ENCODE assay signal across 7 cellular contexts in the genomic region with DNA sequence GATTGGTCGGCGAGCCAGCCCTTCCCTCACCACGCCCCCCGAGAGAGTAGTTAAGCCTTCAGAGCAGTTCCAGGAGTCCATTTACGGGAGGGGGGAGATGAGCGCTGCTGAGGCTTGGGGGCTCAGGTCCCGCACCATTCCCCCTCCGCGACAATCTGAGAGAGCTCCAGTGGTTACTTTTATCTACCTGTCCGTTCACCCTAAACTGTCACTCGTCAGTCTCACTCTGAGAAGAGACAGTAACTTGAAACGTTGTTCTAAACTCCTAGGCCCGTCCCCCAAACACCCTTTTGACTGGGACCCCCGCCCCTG. TPM values are rescaled to one million over a fixed set of nuclear protein-coding genes. Genes with fewer than 3 reads are reported as not detected.
DNase-seq lines count a peak whose midpoint lies in the region; ATAC-seq and TF ChIP-seq lines count a peak whose summit lies in the region.

No MANE protein-coding gene starts in this region.

- no peak for TF ChIP-seq CTCF in GM12864 (IDR thresholded peaks at IDR 0.05; ENCODE audit: low read depth, low read length, missing control alignments)
- no peak for TF ChIP-seq CTCF in nephron progenitor cell (IDR thresholded peaks at IDR 0.05)

- peak overlapping the region; percentile 72 for H3K27ac ChIP-seq in epithelial cell of prostate

- H3K4me3 Mint-ChIP-seq in nephron progenitor cell, result peak overlapping the region; percentile 87

- H3K27ac Mint-ChIP-seq in nephron progenitor cell, result peak overlapping the region; percentile 99

- peaks cover 63% of the 10 kb centered on the region for H3K4me1 Mint-ChIP-seq in nephron progenitor cell

- H3K9me3 Mint-ChIP-seq in nephron progenitor cell, result no peaks in the 10 kb centered on the region

- no peaks in the 10 kb centered on the region for H3K36me3 Mint-ChIP-seq in nephron progenitor cell (ENCODE audit: low read depth)

- ATAC-seq in HG03175 (IDR thresholded peaks at IDR 0.05; ENCODE audit: unreplicated experiment), result peak; percentile 33

- H3K27me3 Mint-ChIP-seq in nephron progenitor cell (ENCODE audit: low read depth, poor library complexity), result peaks cover 77% of the 10 kb centered on the region

- H3K4me3 ChIP-seq in GM12864 (ENCODE audit: low read depth, low read length), result peak overlapping the region; percentile 67

- DNase-seq in GM12864 (ENCODE audit: low read depth), result peak; percentile 60
- DNase-seq in T1000 (lab: John Stamatoyannopoulos, UW), result peak; percentile 74
- DNase-seq in epithelial cell of prostate (ENCODE audit: low read depth, low spot score), result no peak
- DNase-seq in nephron progenitor cell, result no peak
- DNase-seq in HT-29 (ENCODE audit: low spot score), result no peak
- DNase-seq in AML-193 (lab: John Stamatoyannopoulos, UW), result no peak

RNA-seq across cellular contexts. Expression of a gene that starts 2.0 kb away (rescaled TPM):
- total RNA-seq in HT-29 (2014; rRNA removed; shearing (Covaris generic)), result 218 and 253 TPM in 2 replicates

RNA-seq across cellular contexts. Expression of a gene that starts 27.1 kb away (rescaled TPM):
- 11.4 and 15.4 TPM in 2 replicates for total RNA-seq in HT-29 (2014; rRNA removed; shearing (Covaris generic))

RNA-seq across cellular contexts. Expression of a gene that starts 28.5 kb away (rescaled TPM):
- 9.8 and 15.3 TPM in 2 replicates for total RNA-seq in HT-29 (2014; rRNA removed; shearing (Covaris generic))

RNA-seq across cellular contexts. Expression of a gene that starts 37.5 kb away (rescaled TPM):
- 443 and 506 TPM in 2 replicates for total RNA-seq in HT-29 (2014; rRNA removed; shearing (Covaris generic))

RNA-seq across cellular contexts. Expression of a gene that starts 46.1 kb away (rescaled TPM):
- total RNA-seq in HT-29 (2014; rRNA removed; shearing (Covaris generic)), result 154 and 159 TPM in 2 replicates

Comparison
In these comparisons a context has a peak if more than half of its experiments do, and no peak if none do; other contexts are left out.
1. DNase-seq: peak in GM12864 (single experiment) and T1000 (single experiment); none in epithelial cell of prostate (single experiment), nephron progenitor cell (single experiment), HT-29 (single experiment) and AML-193 (0 of 2).